ENCODE assay signal across 38 cellular contexts in genomic region chr5:171295299-171295698, GRCh38. TPM values are rescaled to one million over a fixed set of nuclear protein-coding genes. Genes with fewer than 3 reads are reported as not detected.
A peak's percentile ranks its signal among the peaks of the same experiment; 100 is the strongest.
DNase-seq lines count a peak whose midpoint lies in the region; ATAC-seq and TF ChIP-seq lines count a peak whose summit lies in the region.
"Had no signal": no experiment of that assay in that cellular context is flagged by ENCODE, and none has a peak within 500 bp of the region (broad histone marks: within the 10 kb centered on the region; RNA-seq: fewer than 3 reads in every experiment).

No MANE protein-coding gene starts in this region.

- H3K9me3 Mint-ChIP-seq in mesothelial cell of epicardium (no peaks in the 10 kb centered on the region), H9 (no peaks in the 10 kb centered on the region)
- H3K9me3 Mint-ChIP-seq: activated T-helper 17 cell treated with anti-CD3 and anti-CD28 coated beads, Interleukin-2, amount 50 U/mL, for 72 hours; CD8-positive, alpha-beta memory T cell; effector memory CD8-positive, alpha-beta T cell had no signal

- no peak overlapping the region for H4K8ac ChIP-seq in H9 (replicated peaks; ENCODE audit: insufficient read length, low read depth, low read length)

- H3K27me3 Mint-ChIP-seq in mesothelial cell of epicardium (ENCODE audit: low read depth) (no peaks in the 10 kb centered on the region), H9 (ENCODE audit: low read depth) (peaks cover 34% of the 10 kb centered on the region)

- no peak for TF ChIP-seq CTCF in HCT116 (IDR thresholded peaks at IDR 0.05 in 2 of 3, conservative IDR thresholded peaks at IDR 0.05 in 1 of 3; ENCODE audit: borderline replicate concordance in 1 of 3, insufficient read depth in 1 of 3, low read depth in 2 of 3, low read length in 2 of 3)
- TF ChIP-seq CTCF in mesothelial cell of epicardium (IDR thresholded peaks at IDR 0.05; ENCODE audit: unreplicated experiment): no peak
- no peak for TF ChIP-seq CTCF in heart right ventricle (IDR thresholded peaks at IDR 0.05)
- TF ChIP-seq CTCF in coronary artery (IDR thresholded peaks at IDR 0.05): no peak
- no peak for TF ChIP-seq CTCF in H9 (conservative IDR thresholded peaks at IDR 0.05)

- no peak overlapping the region for H3K4me3 ChIP-seq in HCT116 (replicated peaks in 1 of 2; ENCODE audit: low read depth in 1 of 2, low read length in 2 of 2)
- no peak overlapping the region for H3K4me3 ChIP-seq in heart right ventricle
- no peak overlapping the region for H3K4me3 ChIP-seq in coronary artery
- H3K4me3 ChIP-seq: cardiac muscle cell, colonic mucosa, right lobe of liver, tibial nerve had no signal

- no peak overlapping the region for H2BK20ac ChIP-seq in H9 (ENCODE audit: low read depth, low read length, poor library complexity, severe bottlenecking)

- H3K79me1 ChIP-seq in H9 (ENCODE audit: insufficient read depth, low read depth, low read length, poor library complexity, severe bottlenecking): no peaks in the 10 kb centered on the region

- H3K27me3 ChIP-seq in HCT116 (ENCODE audit: insufficient read depth, low read length) (no peaks in the 10 kb centered on the region), heart right ventricle (peaks cover 0 to 4% (median 0%) of the 10 kb centered on the region in 7 donors), H9 (ENCODE audit: insufficient read depth, low read length) (no peaks in the 10 kb centered on the region; the same call in 1 of the 2 replicates)
- H3K27me3 ChIP-seq: cardiac muscle cell, colonic mucosa, foreskin keratinocyte, right lobe of liver, tibial nerve had no signal

- H3K9ac ChIP-seq in HCT116 (ENCODE audit: low read length): no peak overlapping the region
- H3K9ac ChIP-seq in H9 (ENCODE audit: extremely low read depth, insufficient read length, low read length): no peak overlapping the region

- H2AK5ac ChIP-seq in H9 (ENCODE audit: insufficient read length, low read length): no peak overlapping the region

- H2BK12ac ChIP-seq in H9 (ENCODE audit: insufficient read length, low read depth, low read length): no peak overlapping the region

- H3K27ac Mint-ChIP-seq in mesothelial cell of epicardium: peak overlapping the region; percentile 17
- H3K27ac Mint-ChIP-seq in H9: no peak overlapping the region
- H3K27ac Mint-ChIP-seq: activated T-helper 17 cell treated with anti-CD3 and anti-CD28 coated beads, Interleukin-2, amount 50 U/mL, for 72 hours; CD8-positive, alpha-beta memory T cell; naive B cell; T-helper 17 cell had no signal

- no peak overlapping the region for H3K4me3 Mint-ChIP-seq in mesothelial cell of epicardium
- H3K4me3 Mint-ChIP-seq in H9: no peak overlapping the region
- H3K4me3 Mint-ChIP-seq: activated T-helper 17 cell treated with anti-CD3 and anti-CD28 coated beads, Interleukin-2, amount 50 U/mL, for 72 hours; CD8-positive, alpha-beta memory T cell; effector memory CD8-positive, alpha-beta T cell; naive B cell; T-helper 17 cell had no signal

- H3K4ac ChIP-seq in H9 (ENCODE audit: low read depth, low read length): no peak overlapping the region

- no peak overlapping the region for H4K91ac ChIP-seq in H9 (ENCODE audit: insufficient read length, low read depth, low read length)

- no peak overlapping the region for H3K14ac ChIP-seq in H9 (ENCODE audit: insufficient read depth, low read length)

- TF ChIP-seq POLR2A in HCT116 (IDR thresholded peaks at IDR 0.05; ENCODE audit: borderline replicate concordance, extremely low read depth, insufficient read depth, insufficient read length): no peak

- H3K56ac ChIP-seq in H9 (ENCODE audit: insufficient read length, low read depth, low read length): no peak overlapping the region

- no peaks in the 10 kb centered on the region for H3K9me2 ChIP-seq in HCT116 (ENCODE audit: insufficient read depth)

- no peak overlapping the region for H3T11ph ChIP-seq in H9 (ENCODE audit: low read length)

- H3K79me2 ChIP-seq in HCT116 (ENCODE audit: insufficient read depth, low read length) (no peaks in the 10 kb centered on the region), H9 (ENCODE audit: insufficient read depth, low read length) (no peaks in the 10 kb centered on the region)

- no peaks in the 10 kb centered on the region for H3K9me3 ChIP-seq in HCT116 (ENCODE audit: control insufficient read depth in 1 of 2, insufficient read depth in 1 of 2, low read depth in 1 of 2, low read length in 2 of 2)
- no peaks in the 10 kb centered on the region for H3K9me3 ChIP-seq in heart right ventricle
- H3K9me3 ChIP-seq in H9 (ENCODE audit: control insufficient read depth, low read depth, low read length): no peaks in the 10 kb centered on the region
- H3K9me3 ChIP-seq: colonic mucosa, neutrophil, right lobe of liver, tibial nerve had no signal

- RAD21 ChIA-PET in HCT116 (lab: Charles Lee; ENCODE audit: low non-redundant PET in 1 of 2, low total read pairs in 2 of 2, uncharacterized antibody in 2 of 2, unreplicated experiment in 2 of 2): no interaction called here

- no TSS peak for BruUV-seq in HCT116 (replicated peaks; lab: Mats Ljungman, UMichigan)

- TF ChIP-seq RAD21 in HCT116 (IDR thresholded peaks at IDR 0.05; ENCODE audit: low read depth): no peak

- WGBS in heart right ventricle, 2 donors: 55 to 71% methylated on average over 1 of the region's 1 CpG
- no CpG with 5 or more reads among the region's 1 CpG for WGBS in H9 (ENCODE audit: extremely low coverage, insufficient read length, low lambda C conversion rate)

- CTCF ChIA-PET in HCT116 (lab: Charles Lee): no interaction called here

- H2AFZ ChIP-seq in HCT116 (ENCODE audit: low read depth, low read length, poor library complexity, severe bottlenecking) (no peak overlapping the region), H9 (ENCODE audit: low read length) (no peak overlapping the region)

- H3K18ac ChIP-seq in H9 (ENCODE audit: insufficient read length, low read depth, low read length): no peak overlapping the region

- H3K4me1 Mint-ChIP-seq in mesothelial cell of epicardium (peaks cover 13% of the 10 kb centered on the region), H9 (peaks cover 5% of the 10 kb centered on the region in 2 experiments; a peak in 3 of 4 replicates)
- H3K4me1 Mint-ChIP-seq: activated T-helper 17 cell treated with anti-CD3 and anti-CD28 coated beads, Interleukin-2, amount 50 U/mL, for 72 hours; CD8-positive, alpha-beta memory T cell; naive B cell had no signal

- no peak overlapping the region for H2BK120ac ChIP-seq in H9 (ENCODE audit: low read depth, low read length, poor library complexity, severe bottlenecking)

- H3K36me3 Mint-ChIP-seq in mesothelial cell of epicardium: peaks cover 5% of the 10 kb centered on the region
- no peaks in the 10 kb centered on the region for H3K36me3 Mint-ChIP-seq in H9 (ENCODE audit: insufficient read depth in 1 of 3, low read depth in 3 of 3)
- H3K36me3 Mint-ChIP-seq: CD8-positive, alpha-beta memory T cell; naive B cell had no signal

- H3K4me1 ChIP-seq in HCT116 (ENCODE audit: control insufficient read depth in 1 of 2, insufficient read depth in 2 of 2, low read length in 2 of 2) (peaks cover 11 to 15% of the 10 kb centered on the region in 2 experiments), heart right ventricle (no peaks in the 10 kb centered on the region), H9 (ENCODE audit: insufficient read depth, low read length) (no peaks in the 10 kb centered on the region)
- H3K4me1 ChIP-seq: colonic mucosa, foreskin keratinocyte, right lobe of liver, tibial nerve had no signal

- ATAC-seq in HCT116: peak; percentile 42
- ATAC-seq in heart right ventricle: no peak
- ATAC-seq: activated T-helper 17 cell treated with anti-CD3 and anti-CD28 coated beads, Interleukin-2, amount 50 U/mL, for 72 hours; effector memory CD8-positive, alpha-beta T cell; HepG2; right lobe of liver; T-helper 17 cell had no signal

- H3K23me2 ChIP-seq in H9 (ENCODE audit: insufficient read length, low read depth, low read length, poor library complexity, severe bottlenecking): no peaks in the 10 kb centered on the region

- POLR2A ChIA-PET in HCT116 (lab: Charles Lee): no interaction called here

- no peak overlapping the region for H2BK15ac ChIP-seq in H9 (ENCODE audit: low read depth, low read length)

- DNase-seq in HCT116 (ENCODE audit: low read depth, low spot score): no peak
- DNase-seq in NCI-H69 (lab: John Stamatoyannopoulos, UW): peak; percentile 71
- peak; percentile 61 for DNase-seq in amniotic epithelial cell (ENCODE audit: low read depth)
- no peak for DNase-seq in mesothelial cell of epicardium (ENCODE audit: low spot score in 2 of 2, unreplicated experiment in 2 of 2)
- no peak for DNase-seq in heart right ventricle
- no peak for DNase-seq in coronary artery (ENCODE audit: low spot score)
- no peak for DNase-seq in H9
- DNase-seq: activated CD4-positive, alpha-beta T cell treated with anti-CD3 and anti-CD28 coated beads for 48 hours; activated naive CD4-positive, alpha-beta T cell treated with anti-CD3 and anti-CD28 coated beads, Interleukin-2, amount 50 U/mL, for 16 hours; amygdala; CD8-positive, alpha-beta memory T cell; colonic mucosa; DMS153; effector memory CD8-positive, alpha-beta T cell; foreskin keratinocyte; head of caudate nucleus; midbrain; naive B cell; NCI-H1048; NCI-H1694; posterior cingulate gyrus; right lobe of liver; stimulated activated CD4-positive, alpha-beta T cell treated with anti-CD3 and anti-CD28 coated beads, Interleukin-4, amount 100 ng/mL, for 24 hours; T-helper 17 cell had no signal

- no peak overlapping the region for H2BK5ac ChIP-seq in H9 (ENCODE audit: insufficient read length, low read length)

- peak overlapping the region; percentile 48 for H3K4me2 ChIP-seq in HCT116 (ENCODE audit: low read length)
- no peak overlapping the region for H3K4me2 ChIP-seq in H9 (ENCODE audit: insufficient read depth, insufficient read length, low read length)

- H4K5ac ChIP-seq in H9 (ENCODE audit: insufficient read length, low read depth, low read length): no peak overlapping the region

- no peaks in the 10 kb centered on the region for H3K36me3 ChIP-seq in HCT116 (ENCODE audit: control insufficient read depth in 1 of 2, insufficient read depth in 2 of 2, low read length in 2 of 2)
- no peaks in the 10 kb centered on the region for H3K36me3 ChIP-seq in heart right ventricle
- H3K36me3 ChIP-seq: cardiac muscle cell, colonic mucosa, neutrophil, right lobe of liver, tibial nerve had no signal

- intact Hi-C loops in HCT116 (cut with micrococcal nuclease): no loop called here
- intact Hi-C loops in heart right ventricle (cut with DNase I): no loop called here

- no peak overlapping the region for H3K23ac ChIP-seq in H9 (ENCODE audit: insufficient read length, low read depth, low read length)

- no peak overlapping the region for H3K27ac ChIP-seq in HCT116 (ENCODE audit: low read depth, low read length)
- H3K27ac ChIP-seq in heart right ventricle: no peak overlapping the region
- no peak overlapping the region for H3K27ac ChIP-seq in coronary artery
- H3K27ac ChIP-seq in H9 (ENCODE audit: insufficient read length, low read depth, low read length): no peak overlapping the region
- H3K27ac ChIP-seq: cardiac muscle cell, colonic mucosa, foreskin keratinocyte, neutrophil, right lobe of liver, tibial nerve, VCaP had no signal

- H4K20me1 ChIP-seq in HCT116 (ENCODE audit: insufficient read depth) (no peaks in the 10 kb centered on the region), H9 (ENCODE audit: control insufficient read depth, insufficient read depth, insufficient read length) (no peaks in the 10 kb centered on the region)

RNA-seq across cellular contexts. Expression of gene TLX3, which starts 13.7 kb away (rescaled TPM):
- total RNA-seq in HCT116 (2021; ENCODE audit: unreplicated experiment): 4.6 TPM
- 3.2 and 3.5 TPM in 2 replicates for polyA plus RNA-seq in HCT116 (2012)
- not detected in 3 replicates for total RNA-seq in mesothelial cell of epicardium
- total RNA-seq in heart right ventricle: not detected
- polyA plus RNA-seq in heart right ventricle: not detected
- total RNA-seq in H9 (2021): not detected in 2 replicates
- total RNA-seq: activated T-helper 17 cell treated with anti-CD3 and anti-CD28 coated beads, Interleukin-2, amount 50 U/mL, for 72 hours; cardiac muscle cell; CD8-positive, alpha-beta memory T cell; colonic mucosa; esophagus mucosa; foreskin keratinocyte; G401; HepG2; LHCN-M2; liver; NCI-H460; OCI-LY7; right lobe of liver; T-helper 17 cell; tibial nerve had no signal
- polyA plus RNA-seq: AG04450; BJ; cardiac muscle cell; CD8-positive, alpha-beta memory T cell; HepG2; liver had no signal

Comparison
In these comparisons a context has a peak if more than half of its experiments do, and no peak if none do; other contexts are left out.
1. DNase-seq: peak in NCI-H69 (single experiment) and amniotic epithelial cell (single experiment); none in HCT116 (single experiment), mesothelial cell of epicardium (0 of 2), heart right ventricle (0 of 2), coronary artery (single experiment) and H9 (single experiment).